Comparison of ENCODE assay signal across 18 cellular contexts in genomic region chr1:33424205-33424604, GRCh38. TPM values are rescaled to one million over a fixed set of nuclear protein-coding genes. Genes with fewer than 3 reads are reported as not detected.
A peak's percentile ranks its signal among the peaks of the same experiment; 100 is the strongest.
DNase-seq lines count a peak whose midpoint lies in the region; ATAC-seq lines count a peak whose summit lies in the region.
"Had no signal": no experiment of that assay in that cellular context is flagged by ENCODE, and none has a peak within 500 bp of the region (broad histone marks: within the 10 kb centered on the region; RNA-seq: fewer than 3 reads in every experiment).

No MANE protein-coding gene starts in this region.

- H3K4me1 ChIP-seq in ACC112 (ENCODE audit: control insufficient read depth, insufficient read depth, low read length, unreplicated experiment): peaks cover 56% of the 10 kb centered on the region
- H3K4me1 ChIP-seq: Caco-2 had no signal

- peaks cover 77% of the 10 kb centered on the region for H3K79me2 ChIP-seq in ACC112 (ENCODE audit: control insufficient read depth, insufficient read depth, low read length, unreplicated experiment)

- no peak overlapping the region for H2AFZ ChIP-seq in ACC112 (ENCODE audit: low read length, unreplicated experiment)

- H3K4me1 Mint-ChIP-seq in activated T-cell treated with anti-CD3 and anti-CD28 coated beads, Interleukin-2, amount 50 U/mL, for 72 hours (ENCODE audit: low read depth): peaks cover 14% of the 10 kb centered on the region
- peaks cover 2% of the 10 kb centered on the region for H3K4me1 Mint-ChIP-seq in activated T-helper 2 cell treated with anti-CD3 and anti-CD28 coated beads, Interferon-gamma antibody, Interleukin-2, Interleukin-4, amounts not matched to agents 10 μg/mL and 5 μg/mL and 100 μg/mL, durations not matched to agents 14 hours and 24 hours and 36 hours (ENCODE audit: low read depth)
- H3K4me1 Mint-ChIP-seq: activated CD4-positive, alpha-beta T cell treated with anti-CD3 and anti-CD28 coated beads, Interleukin-2, amount 10 ng/mL, durations not matched to agents 24 days and 14 days had no signal

- DNase-seq in LHCN-M2 (ENCODE audit: low read depth): peak; percentile 59
- peak; percentile 74 for DNase-seq in astrocyte of the hippocampus (ENCODE audit: low read depth, low spot score)
- DNase-seq in kidney tubule cell (ENCODE audit: low spot score): peak; percentile 23
- DNase-seq in activated T-cell treated with anti-CD3 and anti-CD28 coated beads, Interleukin-2, amount 50 U/mL, for 72 hours: no peak
- DNase-seq in activated T-helper 2 cell treated with anti-CD3 and anti-CD28 coated beads, Interferon-gamma antibody, Interleukin-2, Interleukin-4, amounts not matched to agents 10 μg/mL and 5 μg/mL and 100 μg/mL, durations not matched to agents 14 hours and 24 hours and 36 hours (ENCODE audit: low spot score): no peak
- no peak for DNase-seq in UCSD-AML1 (lab: John Stamatoyannopoulos, UW; ENCODE audit: unreplicated experiment)
- DNase-seq: activated CD4-positive, alpha-beta T cell treated with anti-CD3 and anti-CD28 coated beads, Interleukin-2, amount 10 ng/mL, durations not matched to agents 24 days and 14 days; activated T-cell treated with anti-CD3 and anti-CD28 coated beads, Interleukin-2, amount 50 U/mL, for 1 hour; Caco-2; cortex of kidney; NCI-H524 treated with DMSO at 0.1 percent for 48 hours; nucleus accumbens; spleen; stomach; T-helper 2 cell had no signal

- peaks cover 19% of the 10 kb centered on the region; the same call in 1 of the 2 replicates for H3K36me3 ChIP-seq in ACC112 (ENCODE audit: insufficient read depth, low read length)
- H3K36me3 ChIP-seq: spleen, stomach, vagina had no signal

- no peaks in the 10 kb centered on the region for H3K36me3 Mint-ChIP-seq in activated T-cell treated with anti-CD3 and anti-CD28 coated beads, Interleukin-2, amount 50 U/mL, for 72 hours (ENCODE audit: insufficient read depth in 2 of 2)
- no peaks in the 10 kb centered on the region for H3K36me3 Mint-ChIP-seq in activated T-helper 2 cell treated with anti-CD3 and anti-CD28 coated beads, Interferon-gamma antibody, Interleukin-2, Interleukin-4, amounts not matched to agents 10 μg/mL and 5 μg/mL and 100 μg/mL, durations not matched to agents 14 hours and 24 hours and 36 hours (ENCODE audit: low read depth)

- intact Hi-C loops in activated T-helper 2 cell treated with anti-CD3 and anti-CD28 coated beads, Interferon-gamma antibody, Interleukin-2, Interleukin-4, amounts not matched to agents 10 μg/mL and 5 μg/mL and 100 μg/mL, durations not matched to agents 14 hours and 24 hours and 36 hours (cut with micrococcal nuclease): no loop called here

- no peaks in the 10 kb centered on the region for H3K9me3 Mint-ChIP-seq in activated T-cell treated with anti-CD3 and anti-CD28 coated beads, Interleukin-2, amount 50 U/mL, for 72 hours
- no peaks in the 10 kb centered on the region for H3K9me3 Mint-ChIP-seq in activated T-helper 2 cell treated with anti-CD3 and anti-CD28 coated beads, Interferon-gamma antibody, Interleukin-2, Interleukin-4, amounts not matched to agents 10 μg/mL and 5 μg/mL and 100 μg/mL, durations not matched to agents 14 hours and 24 hours and 36 hours
- H3K9me3 Mint-ChIP-seq: activated CD4-positive, alpha-beta T cell treated with anti-CD3 and anti-CD28 coated beads, Interleukin-2, amount 10 ng/mL, durations not matched to agents 24 days and 14 days had no signal

- no peak for ATAC-seq in GM21390 (IDR thresholded peaks at IDR 0.05; ENCODE audit: unreplicated experiment)
- no peak for ATAC-seq in activated T-cell treated with anti-CD3 and anti-CD28 coated beads, Interleukin-2, amount 50 U/mL, for 72 hours (replicated peaks in 1 of 2)

- no peaks in the 10 kb centered on the region for H3K27me3 ChIP-seq in ACC112 (ENCODE audit: insufficient read depth, low read length)
- H3K27me3 ChIP-seq: stomach, vagina had no signal

- H3K27me3 Mint-ChIP-seq in activated T-cell treated with anti-CD3 and anti-CD28 coated beads, Interleukin-2, amount 50 U/mL, for 72 hours (ENCODE audit: low read depth): peaks cover 20% of the 10 kb centered on the region
- H3K27me3 Mint-ChIP-seq in activated T-helper 2 cell treated with anti-CD3 and anti-CD28 coated beads, Interferon-gamma antibody, Interleukin-2, Interleukin-4, amounts not matched to agents 10 μg/mL and 5 μg/mL and 100 μg/mL, durations not matched to agents 14 hours and 24 hours and 36 hours (ENCODE audit: low read depth): peaks cover 35% of the 10 kb centered on the region

- no peak overlapping the region for H3K27ac Mint-ChIP-seq in activated T-cell treated with anti-CD3 and anti-CD28 coated beads, Interleukin-2, amount 50 U/mL, for 72 hours
- no peak overlapping the region for H3K27ac Mint-ChIP-seq in activated T-helper 2 cell treated with anti-CD3 and anti-CD28 coated beads, Interferon-gamma antibody, Interleukin-2, Interleukin-4, amounts not matched to agents 10 μg/mL and 5 μg/mL and 100 μg/mL, durations not matched to agents 14 hours and 24 hours and 36 hours
- H3K27ac Mint-ChIP-seq: activated CD4-positive, alpha-beta T cell treated with anti-CD3 and anti-CD28 coated beads, Interleukin-2, amount 10 ng/mL, durations not matched to agents 24 days and 14 days had no signal

- 0 out of 2 replicates have a peak overlapping the region, but pooled peaks have one; percentile 23 for H3K4me3 ChIP-seq in ACC112 (ENCODE audit: low read depth, low read length)
- H3K4me3 ChIP-seq: spleen, stomach, vagina had no signal

- H3K4me3 Mint-ChIP-seq in activated T-cell treated with anti-CD3 and anti-CD28 coated beads, Interleukin-2, amount 50 U/mL, for 72 hours: no peak overlapping the region
- no peak overlapping the region for H3K4me3 Mint-ChIP-seq in activated T-helper 2 cell treated with anti-CD3 and anti-CD28 coated beads, Interferon-gamma antibody, Interleukin-2, Interleukin-4, amounts not matched to agents 10 μg/mL and 5 μg/mL and 100 μg/mL, durations not matched to agents 14 hours and 24 hours and 36 hours (ENCODE audit: low read depth)
- H3K4me3 Mint-ChIP-seq: activated CD4-positive, alpha-beta T cell treated with anti-CD3 and anti-CD28 coated beads, Interleukin-2, amount 10 ng/mL, durations not matched to agents 24 days and 14 days had no signal

- H3K27ac ChIP-seq in ACC112 (ENCODE audit: low read depth, low read length): peak overlapping the region; percentile 72
- H3K27ac ChIP-seq: spleen, stomach, vagina had no signal

RNA-seq across cellular contexts. Expression of gene PHC2, which starts 6.7 kb away (rescaled TPM):
- 245 and 251 TPM in 2 replicates for total RNA-seq in LHCN-M2 (2014; rRNA removed)
- 112 TPM for polyA plus RNA-seq in LHCN-M2 (2012)
- 10 to 100 TPM; 29.4 to 31.5 TPM for total RNA-seq in activated T-cell treated with anti-CD3 and anti-CD28 coated beads, Interleukin-2, amount 50 U/mL, for 72 hours
- total RNA-seq in activated T-helper 2 cell treated with anti-CD3 and anti-CD28 coated beads, Interferon-gamma antibody, Interleukin-2, Interleukin-4, amounts not matched to agents 10 μg/mL and 5 μg/mL and 100 μg/mL, durations not matched to agents 14 hours and 24 hours and 36 hours: 33.1 and 33.3 TPM in 2 replicates

RNA-seq across cellular contexts. Expression of gene ZSCAN20, which starts 48.2 kb away (rescaled TPM):
- total RNA-seq in LHCN-M2 (2014; rRNA removed): 8.0 and 9.0 TPM in 2 replicates
- 2.0 TPM for polyA plus RNA-seq in LHCN-M2 (2012)
- total RNA-seq in activated T-cell treated with anti-CD3 and anti-CD28 coated beads, Interleukin-2, amount 50 U/mL, for 72 hours: 1 to 10 TPM; 3.1 to 3.3 TPM
- total RNA-seq in activated T-helper 2 cell treated with anti-CD3 and anti-CD28 coated beads, Interferon-gamma antibody, Interleukin-2, Interleukin-4, amounts not matched to agents 10 μg/mL and 5 μg/mL and 100 μg/mL, durations not matched to agents 14 hours and 24 hours and 36 hours: 2.6 and 4.1 TPM in 2 replicates

Comparison
In these comparisons a context has a peak if more than half of its experiments do, and no peak if none do; other contexts are left out.
1. DNase-seq: peak in LHCN-M2 (single experiment), astrocyte of the hippocampus (single experiment) and kidney tubule cell (single experiment); none in activated T-cell treated with anti-CD3 and anti-CD28 coated beads, Interleukin-2, amount 50 U/mL, for 72 hours (0 of 2), activated T-helper 2 cell treated with anti-CD3 and anti-CD28 coated beads, Interferon-gamma antibody, Interleukin-2, Interleukin-4, amounts not matched to agents 10 μg/mL and 5 μg/mL and 100 μg/mL, durations not matched to agents 14 hours and 24 hours and 36 hours (single experiment) and UCSD-AML1 (single experiment).